ENCODE assay signal across 8 cellular contexts in the genomic region with DNA sequence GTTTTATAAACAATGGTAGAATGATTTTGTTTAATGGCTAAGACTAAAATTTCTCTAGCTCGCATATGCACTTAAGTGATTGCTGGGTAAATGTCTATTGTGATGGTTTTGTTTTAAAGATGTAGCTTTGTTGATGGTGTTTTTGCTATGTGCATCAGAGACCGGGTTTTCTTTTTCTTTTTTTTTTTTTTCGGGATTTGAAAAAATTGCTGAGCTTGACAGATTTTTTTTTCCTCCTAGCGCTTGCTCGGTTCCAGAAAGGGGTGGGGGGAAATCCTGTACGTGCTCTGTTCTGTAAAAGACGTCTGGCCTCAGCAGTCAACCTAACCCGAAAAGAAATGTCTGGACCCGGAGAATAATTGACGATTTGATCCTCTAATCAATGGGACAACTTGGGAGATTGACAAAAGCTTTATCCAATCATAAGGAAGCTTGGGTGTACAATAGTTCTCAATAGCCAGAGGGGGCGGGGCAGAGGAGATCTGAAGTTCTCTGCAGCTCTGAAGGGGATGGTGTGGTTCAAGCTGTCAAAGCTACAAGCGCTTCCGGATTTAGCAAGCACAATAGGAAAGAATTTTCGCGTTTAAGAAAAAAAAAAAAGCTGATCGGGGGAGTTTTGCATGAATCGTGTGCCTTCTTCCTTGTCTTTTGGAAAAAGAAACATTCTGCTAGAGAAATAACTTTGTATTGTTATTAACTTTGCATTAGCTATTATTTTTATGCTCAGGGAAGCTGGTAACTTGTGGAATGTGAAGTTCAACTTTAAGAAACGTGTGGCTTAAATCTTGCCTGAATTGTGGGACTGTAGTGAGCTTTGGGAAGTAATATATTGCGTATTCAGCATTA. TPM values are rescaled to one million over a fixed set of nuclear protein-coding genes. Genes with fewer than 3 reads are reported as not detected.
DNase-seq lines count a peak whose midpoint lies in the region; ATAC-seq and TF ChIP-seq lines count a peak whose summit lies in the region.

No MANE protein-coding gene starts in this region.

- H3K9me3 ChIP-seq in Panc1 (ENCODE audit: control insufficient read depth, insufficient read depth, low read depth, low read length), result no peaks in the 10 kb centered on the region

- H3K27me3 ChIP-seq in Panc1 (ENCODE audit: control insufficient read depth, insufficient read depth, low read length), result no peaks in the 10 kb centered on the region

- ATAC-seq in GM21619 (IDR thresholded peaks at IDR 0.05; ENCODE audit: unreplicated experiment) (peak; percentile 64), Panc1 (peak; percentile 64)

- peak overlapping the region; percentile 61 to 64 for H3K4me3 ChIP-seq in Panc1 (ENCODE audit: low read depth in 2 of 2, low read length in 2 of 2)

- no peaks in the 10 kb centered on the region; the same call in 1 of the 2 replicates for H3K36me3 ChIP-seq in Panc1 (ENCODE audit: control insufficient read depth, insufficient read depth, low read length)

- in situ Hi-C loops in Panc1 (cut with HindIII; ENCODE audit: low pct_unique_long_range_greater_than_20kb, low sequenced_read_pairs), result no loop called here

- no peak for TF ChIP-seq CTCF in Panc1 (IDR thresholded peaks at IDR 0.05)

- CTCF ChIA-PET in Panc1 (lab: Charles Lee), result interaction anchor here (0.5 to 0.9 kb wide), 5 partner anchors 8 to 508 kb away, joined by 3 to 7 read pairs (median 4); no protein-coding TSS in a partner anchor

- peak overlapping the region; percentile 92 for H3K27ac ChIP-seq in Panc1 (ENCODE audit: low read length)

- POLR2A ChIA-PET in Panc1 (lab: Charles Lee), result interaction anchor here (0.6 to 0.7 kb wide), 7 partner anchors 19 to 1522 kb away, joined by 4 to 8 read pairs (median 5); no protein-coding TSS in a partner anchor

- peaks cover 40% of the 10 kb centered on the region for H3K4me1 ChIP-seq in Panc1 (ENCODE audit: control insufficient read depth, insufficient read depth, low read length)

- DNase-seq in CMK (ENCODE audit: low read depth), result peak; percentile 98
- DNase-seq in KG1 (lab: John Stamatoyannopoulos, UW), result peak; percentile 99
- DNase-seq in Panc1 (ENCODE audit: low read depth, low spot score), result peak; percentile 98
- peak; percentile 81 for DNase-seq in activated T-helper 1 cell treated with Interleukin-2 at 50 U/mL for 16 hours (ENCODE audit: low read depth)
- peak; percentile 100 for DNase-seq in fibroblast of gingiva (ENCODE audit: low read depth)
- DNase-seq in myocyte (ENCODE audit: low read depth), result peak; percentile 100
- peak; percentile 82 to 89 for DNase-seq in stimulated activated CD8-positive, alpha-beta memory T cell treated with anti-CD3 and anti-CD28 coated beads, Interleukin-7, amount 100 ng/mL, for 4 hours (ENCODE audit: low read depth in 2 of 2)

- intact Hi-C loops in Panc1 (cut with micrococcal nuclease; ENCODE audit: unreplicated experiment), result no loop called here

- BruUV-seq in Panc1 (replicated peaks; lab: Mats Ljungman, UMichigan), result no TSS peak

RNA-seq across cellular contexts. Expression of a gene that starts 4.5 kb away (rescaled TPM):
- total RNA-seq in Panc1 (2021; ENCODE audit: unreplicated experiment) (20.9 TPM), myocyte (2.0 and 2.1 TPM in 2 replicates)
- 6.6 TPM for polyA plus RNA-seq in Panc1 (2012; ENCODE audit: insufficient read length)
- polyA plus RNA-seq in myocyte (2012), result 1.1 TPM

Comparison
In these comparisons a context has a peak if more than half of its experiments do, and no peak if none do; other contexts are left out.
1. Peak in every context shown above with its lines: DNase-seq, ATAC-seq, H3K4me3 ChIP-seq and H3K27ac ChIP-seq.